Comparison of ENCODE assay signal across 15 cellular contexts in genomic region chr7:129108583-129108982, GRCh38.
"Had no signal": no experiment of that assay in that cellular context is flagged by ENCODE, and none has a peak within 500 bp of the region (broad histone marks: within the 10 kb centered on the region; RNA-seq: fewer than 3 reads in every experiment).

No MANE protein-coding gene starts in this region.

- H3K9me3 ChIP-seq: suprapubic skin, upper lobe of left lung had no signal

- ATAC-seq: activated CD4-positive, CD25-positive, alpha-beta regulatory T cell treated with anti-CD3 and anti-CD28 coated beads, Interleukin-2, amount 50 U/mL, for 24 hours; left colon; natural killer cell treated with Interleukin-12 subunit alpha and Interleukin-12 subunit beta and Interleukin-15 and Interleukin-18, amount 100 ng/mL, for 72 hours; stimulated activated naive CD8-positive, alpha-beta T cell treated with anti-CD3 and anti-CD28 coated beads, Interleukin-15, Interleukin-2, amounts not matched to agents 100 U/mL and 50 U/mL, for 24 hours; T-helper 17 cell had no signal

- H3K27me3 ChIP-seq: cardiac muscle cell, suprapubic skin, upper lobe of left lung had no signal

- H3K4me3 ChIP-seq: cardiac muscle cell, lung, suprapubic skin, upper lobe of left lung had no signal

- H3K4me1 ChIP-seq: upper lobe of left lung had no signal

- H3K36me3 ChIP-seq: cardiac muscle cell, suprapubic skin, upper lobe of left lung had no signal

- DNase-seq: activated CD4-positive, alpha-beta T cell treated with anti-CD3 and anti-CD28 coated beads, Interleukin-2, amount 50 U/mL, for 4 hours; activated gamma-delta T cell; activated T-cell treated with anti-CD3 and anti-CD28 coated beads, Interleukin-2, amount 50 U/mL, for 48 hours; hypothalamus; left colon; stimulated activated CD4-positive, alpha-beta T cell treated with anti-CD3 and anti-CD28 coated beads, Interleukin-2, amount 100 ng/mL, for 48 hours; stimulated activated CD8-positive, alpha-beta memory T cell treated with anti-CD3 and anti-CD28 coated beads, Interleukin-4, amount 100 ng/mL, for 48 hours; stimulated activated naive CD8-positive, alpha-beta T cell treated with anti-CD3 and anti-CD28 coated beads, Interleukin-15, Interleukin-2, amounts not matched to agents 100 U/mL and 50 U/mL, for 24 hours; T-helper 17 cell; upper lobe of left lung had no signal

- H3K27ac ChIP-seq: cardiac muscle cell, suprapubic skin, upper lobe of left lung had no signal
